In genomic region chrX:123971963-123972362, GRCh38 we compare ENCODE assay signal across 20 cellular contexts. TPM values are rescaled to one million over a fixed set of nuclear protein-coding genes. Genes with fewer than 3 reads are reported as not detected.
DNase-seq lines count a peak whose midpoint lies in the region; ATAC-seq and TF ChIP-seq lines count a peak whose summit lies in the region.
"Had no signal": no experiment of that assay in that cellular context is flagged by ENCODE, and none has a peak within 500 bp of the region (broad histone marks: within the 10 kb centered on the region; RNA-seq: fewer than 3 reads in every experiment).

No MANE protein-coding gene starts in this region.

- H3K27me3 Mint-ChIP-seq in activated CD4-positive, alpha-beta T cell treated with anti-CD3 and anti-CD28 coated beads, Interleukin-2, amount 10 ng/mL, durations not matched to agents 24 days and 14 days, result no peaks in the 10 kb centered on the region
- H3K27me3 Mint-ChIP-seq in glutamatergic neuron (ENCODE audit: unreplicated experiment), result peaks cover 3% of the 10 kb centered on the region

- WGBS in sigmoid colon, 2 donors, result 59 to 72% methylated on average over 3 of the region's 3 CpGs

- no peak for TF ChIP-seq EP300 in sigmoid colon (IDR thresholded peaks at IDR 0.05)

- H3K27ac ChIP-seq in sigmoid colon, result peak overlapping the region in 3 of 4 donors; percentile 11 to 62 (median 45)
- H3K27ac ChIP-seq: BLaER1, cardiac muscle cell had no signal

- H3K27ac Mint-ChIP-seq in activated CD4-positive, alpha-beta T cell treated with anti-CD3 and anti-CD28 coated beads, Interleukin-2, amount 10 ng/mL, durations not matched to agents 24 days and 14 days, result peak overlapping the region; percentile 45
- no peak overlapping the region for H3K27ac Mint-ChIP-seq in glutamatergic neuron (ENCODE audit: unreplicated experiment)

- DNase-seq in activated CD4-positive, alpha-beta T cell treated with anti-CD3 and anti-CD28 coated beads, Interleukin-2, amount 10 ng/mL, durations not matched to agents 24 days and 14 days, result no peak
- no peak for DNase-seq in activated CD4-positive, alpha-beta T cell treated with anti-CD3 and anti-CD28 coated beads for 1 hour
- DNase-seq in SIG-M5 (lab: John Stamatoyannopoulos, UW) (peak; percentile 45), fibroblast of mammary gland (ENCODE audit: low read depth) (peak; percentile 45), sigmoid colon (no peak), glutamatergic neuron (no peak), left ventricle myocardium superior (no peak), hippocampal formation (lab: John Stamatoyannopoulos, UW) (no peak)
- DNase-seq: activated T-cell treated with anti-CD3 and anti-CD28 coated beads, Interleukin-2, amount 50 U/mL, for 48 hours; esophagus squamous epithelium; KG1; kidney glomerular epithelial cell; mesendoderm; NCI-H1436; NCI-H748 treated with DMSO at 0.1 percent for 48 hours; stimulated activated naive CD4-positive, alpha-beta T cell treated with Interleukin-2 at 50 U/mL for 16 hours; SW 1271; trophoblast cell had no signal

- H3K4me1 ChIP-seq in sigmoid colon, result peaks cover 0 to 71% (median 24%) of the 10 kb centered on the region in 4 donors

- no peaks in the 10 kb centered on the region for H3K36me3 ChIP-seq in sigmoid colon
- H3K36me3 ChIP-seq: cardiac muscle cell, esophagus squamous epithelium had no signal

- H3K4me3 ChIP-seq in fibroblast of mammary gland (ENCODE audit: control insufficient read depth, low read depth, low read length) (no peak overlapping the region), sigmoid colon (no peak overlapping the region)
- H3K4me3 ChIP-seq: BLaER1, cardiac muscle cell, esophagus squamous epithelium had no signal

- TF ChIP-seq CTCF in fibroblast of mammary gland (conservative IDR thresholded peaks at IDR 0.05; ENCODE audit: control insufficient read depth, insufficient read depth, low read depth, low read length), result no peak
- TF ChIP-seq CTCF in sigmoid colon (IDR thresholded peaks at IDR 0.05), result no peak
- no peak for TF ChIP-seq CTCF in glutamatergic neuron (IDR thresholded peaks at IDR 0.05; ENCODE audit: partially characterized antibody, unreplicated experiment)

- H3K9me3 Mint-ChIP-seq in activated CD4-positive, alpha-beta T cell treated with anti-CD3 and anti-CD28 coated beads, Interleukin-2, amount 10 ng/mL, durations not matched to agents 24 days and 14 days, result no peaks in the 10 kb centered on the region
- no peaks in the 10 kb centered on the region for H3K9me3 Mint-ChIP-seq in glutamatergic neuron (ENCODE audit: unreplicated experiment)

- no peak for TF ChIP-seq POLR2A in sigmoid colon (IDR thresholded peaks at IDR 0.05)

- H3K4me3 Mint-ChIP-seq in activated CD4-positive, alpha-beta T cell treated with anti-CD3 and anti-CD28 coated beads, Interleukin-2, amount 10 ng/mL, durations not matched to agents 24 days and 14 days, result peak overlapping the region; percentile 24
- no peak overlapping the region for H3K4me3 Mint-ChIP-seq in glutamatergic neuron (ENCODE audit: unreplicated experiment)

- no peak for ATAC-seq in left ventricle myocardium superior

- H3K4me1 Mint-ChIP-seq in activated CD4-positive, alpha-beta T cell treated with anti-CD3 and anti-CD28 coated beads, Interleukin-2, amount 10 ng/mL, durations not matched to agents 24 days and 14 days, result peaks cover 23% of the 10 kb centered on the region
- H3K4me1 Mint-ChIP-seq in glutamatergic neuron (ENCODE audit: low read depth, unreplicated experiment), result peaks cover 5% of the 10 kb centered on the region

- peaks cover 14% of the 10 kb centered on the region for H3K36me3 Mint-ChIP-seq in activated CD4-positive, alpha-beta T cell treated with anti-CD3 and anti-CD28 coated beads, Interleukin-2, amount 10 ng/mL, durations not matched to agents 24 days and 14 days (ENCODE audit: low read depth)
- H3K36me3 Mint-ChIP-seq in glutamatergic neuron (ENCODE audit: unreplicated experiment), result no peaks in the 10 kb centered on the region

- intact Hi-C loops in activated CD4-positive, alpha-beta T cell treated with anti-CD3 and anti-CD28 coated beads, Interleukin-2, amount 10 ng/mL, durations not matched to agents 24 days and 14 days (cut with micrococcal nuclease), result loop anchor here (1.0 kb wide), 1 partner anchor 9 kb away; no protein-coding TSS in a partner anchor
- intact Hi-C loops in sigmoid colon (cut with DNase I) (no loop called here), left ventricle myocardium superior (cut with micrococcal nuclease) (no loop called here)

- no peaks in the 10 kb centered on the region for H3K27me3 ChIP-seq in sigmoid colon
- H3K27me3 ChIP-seq: cardiac muscle cell, esophagus squamous epithelium had no signal

- no peaks in the 10 kb centered on the region for H3K9me3 ChIP-seq in sigmoid colon
- H3K9me3 ChIP-seq: BLaER1, esophagus squamous epithelium had no signal

RNA-seq across cellular contexts. Expression of gene STAG2, which starts 10.5 kb away (rescaled TPM):
- 101 and 103 TPM in 2 replicates for total RNA-seq in activated CD4-positive, alpha-beta T cell treated with anti-CD3 and anti-CD28 coated beads, Interleukin-2, amount 10 ng/mL, durations not matched to agents 24 days and 14 days
- total RNA-seq in sigmoid colon (100 to 1,000 TPM in 1 of 4 donors, 10 to 100 TPM in 3; 60.1 to 117 (median 88.4) TPM), glutamatergic neuron (ENCODE audit: unreplicated experiment) (49.0 TPM), left ventricle myocardium superior (34.8 TPM)
- 10 to 100 TPM; 21.6 to 29.9 (median 26.6) TPM for polyA plus RNA-seq in sigmoid colon

Comparison
In these comparisons a context has a peak if more than half of its experiments do, and no peak if none do; other contexts are left out.
1. DNase-seq: peak in SIG-M5 (single experiment) and fibroblast of mammary gland (single experiment); none in activated CD4-positive, alpha-beta T cell treated with anti-CD3 and anti-CD28 coated beads, Interleukin-2, amount 10 ng/mL, durations not matched to agents 24 days and 14 days (single experiment), activated CD4-positive, alpha-beta T cell treated with anti-CD3 and anti-CD28 coated beads for 1 hour (single experiment), sigmoid colon (single experiment), glutamatergic neuron (single experiment), left ventricle myocardium superior (single experiment) and hippocampal formation (0 of 2).